ENCODE assay signal across 8 cellular contexts in the genomic region with DNA sequence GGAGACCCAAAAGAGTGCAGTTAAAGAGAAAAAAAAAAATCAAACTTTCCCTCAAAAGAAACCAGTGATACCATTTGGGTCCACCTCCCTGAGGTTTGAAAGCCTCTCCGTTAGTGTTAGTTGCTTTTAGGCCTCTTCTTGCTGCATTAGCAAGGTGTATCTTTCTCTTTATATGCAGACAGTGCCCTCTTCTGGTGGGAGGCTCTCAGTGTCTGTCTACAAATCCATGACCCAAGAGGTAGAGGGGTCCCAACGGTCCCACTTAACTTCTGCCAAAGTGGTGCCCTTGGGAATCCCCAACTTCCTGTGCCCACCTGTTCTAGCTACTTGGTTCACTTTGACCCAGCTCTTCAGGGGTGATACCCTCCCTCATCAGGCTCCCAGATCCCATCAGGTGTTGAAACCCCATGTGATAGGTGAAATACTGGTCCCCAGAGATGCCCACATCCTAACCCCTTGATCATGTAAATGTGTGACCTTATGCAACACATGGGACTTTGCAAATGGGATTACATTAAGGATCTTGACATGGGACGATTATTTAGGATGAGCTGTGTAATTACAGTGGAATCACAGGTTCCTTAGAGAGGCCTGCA.
DNase-seq lines count a peak whose midpoint lies in the region; ATAC-seq and TF ChIP-seq lines count a peak whose summit lies in the region.

No MANE protein-coding gene starts in this region.

- H3K4me1 Mint-ChIP-seq in activated CD4-positive, alpha-beta memory T cell treated with anti-CD3 and anti-CD28 coated beads, Interleukin-2, amount 10 ng/mL, durations not matched to agents 7 days and 5 days = peaks cover 52% of the 10 kb centered on the region

- H3K27me3 ChIP-seq in cardiac muscle cell (no peaks in the 10 kb centered on the region), heart left ventricle (no peaks in the 10 kb centered on the region)

- H3K27ac Mint-ChIP-seq in activated CD4-positive, alpha-beta memory T cell treated with anti-CD3 and anti-CD28 coated beads, Interleukin-2, amount 10 ng/mL, durations not matched to agents 7 days and 5 days = peak overlapping the region; percentile 45

- DNase-seq in cardiac muscle cell (ENCODE audit: low read depth in 1 of 2, low spot score in 1 of 2) (peak; percentile 55 to 68), Right ventricle myocardium inferior (ENCODE audit: missing footprints) (no peak), heart left ventricle (no peak), NCI-H82 treated with DMSO at 0.1 percent for 48 hours (lab: John Stamatoyannopoulos, UW; ENCODE audit: unreplicated experiment) (no peak)
- DNase-seq in activated CD4-positive, alpha-beta memory T cell treated with anti-CD3 and anti-CD28 coated beads, Interleukin-2, amount 10 ng/mL, durations not matched to agents 7 days and 5 days = peak; percentile 63
- DNase-seq in stimulated activated CD4-positive, alpha-beta T cell treated with anti-CD3 and anti-CD28 coated beads, Interleukin-2, amount 100 ng/mL, for 24 hours = peak; percentile 49 to 60

- POLR2A ChIA-PET in activated CD4-positive, alpha-beta memory T cell treated with anti-CD3 and anti-CD28 coated beads, Interleukin-2, amount 10 ng/mL, durations not matched to agents 7 days and 5 days (lab: Charles Lee) = no interaction called here

- H3K4me1 ChIP-seq in cardiac muscle cell (ENCODE audit: low read depth) (no peaks in the 10 kb centered on the region), heart left ventricle (peaks cover 0 to 5% (median 0%) of the 10 kb centered on the region in 12 donors)

- CTCF ChIA-PET in activated CD4-positive, alpha-beta memory T cell treated with anti-CD3 and anti-CD28 coated beads, Interleukin-2, amount 10 ng/mL, durations not matched to agents 7 days and 5 days (lab: Charles Lee) = no interaction called here

- TF ChIP-seq POLR2A in heart left ventricle (IDR thresholded peaks at IDR 0.05) = no peak

- ATAC-seq in Right ventricle myocardium inferior (no peak), HG03432 (IDR thresholded peaks at IDR 0.05; ENCODE audit: unreplicated experiment) (peak; percentile 78), heart left ventricle (peak in 2 of 4 donors; percentile 45 to 54), HG03469 (IDR thresholded peaks at IDR 0.05; ENCODE audit: unreplicated experiment) (no peak)

- WGBS in heart left ventricle, 4 donors = 45 to 57% (median 56%) methylated on average over 3 of the region's 3 CpGs

- H3K36me3 ChIP-seq in cardiac muscle cell (peaks cover 3% of the 10 kb centered on the region), heart left ventricle (peaks cover 0 to 58% (median 36%) of the 10 kb centered on the region in 9 donors)

- H3K36me3 Mint-ChIP-seq in activated CD4-positive, alpha-beta memory T cell treated with anti-CD3 and anti-CD28 coated beads, Interleukin-2, amount 10 ng/mL, durations not matched to agents 7 days and 5 days (ENCODE audit: low read depth) = peaks cover 94% of the 10 kb centered on the region

- intact Hi-C loops in Right ventricle myocardium inferior (cut with DNase I) = loop anchor here (5.0 kb wide), 1 partner anchor 980 kb away; no protein-coding TSS in a partner anchor
- intact Hi-C loops in heart left ventricle (cut with DNase I) = no loop called here

- H3K27me3 Mint-ChIP-seq in activated CD4-positive, alpha-beta memory T cell treated with anti-CD3 and anti-CD28 coated beads, Interleukin-2, amount 10 ng/mL, durations not matched to agents 7 days and 5 days = no peaks in the 10 kb centered on the region

- no peak overlapping the region for H3K4me3 Mint-ChIP-seq in activated CD4-positive, alpha-beta memory T cell treated with anti-CD3 and anti-CD28 coated beads, Interleukin-2, amount 10 ng/mL, durations not matched to agents 7 days and 5 days

- H3K9me3 Mint-ChIP-seq in activated CD4-positive, alpha-beta memory T cell treated with anti-CD3 and anti-CD28 coated beads, Interleukin-2, amount 10 ng/mL, durations not matched to agents 7 days and 5 days = peaks cover 38% of the 10 kb centered on the region

- TF ChIP-seq CTCF in cardiac muscle cell (IDR thresholded peaks at IDR 0.05; ENCODE audit: low read depth, low read length) (peak; percentile 55), heart left ventricle (IDR thresholded peaks at IDR 0.05) (peak; percentile 32 to 61 (median 50))

- H3K4me3 ChIP-seq in cardiac muscle cell (no peak overlapping the region), heart left ventricle (no peak overlapping the region)

- H3K27ac ChIP-seq in cardiac muscle cell (no peak overlapping the region), heart left ventricle (no peak overlapping the region)

- H3K9me3 ChIP-seq in cardiac muscle cell (ENCODE audit: low read depth) (no peaks in the 10 kb centered on the region), heart left ventricle (peaks cover 0 to 40% (median 3%) of the 10 kb centered on the region in 12 donors)

Comparison
In these comparisons a context has a peak if more than half of its experiments do, and no peak if none do; other contexts are left out.
1. DNase-seq: peak in cardiac muscle cell (2 of 2), activated CD4-positive, alpha-beta memory T cell treated with anti-CD3 and anti-CD28 coated beads, Interleukin-2, amount 10 ng/mL, durations not matched to agents 7 days and 5 days (single experiment) and stimulated activated CD4-positive, alpha-beta T cell treated with anti-CD3 and anti-CD28 coated beads, Interleukin-2, amount 100 ng/mL, for 24 hours (2 of 2); none in Right ventricle myocardium inferior (single experiment), heart left ventricle (0 of 5) and NCI-H82 treated with DMSO at 0.1 percent for 48 hours (single experiment).